Comparison of ENCODE assay signal across 1 cellular context in genomic region chr12:10721654-10722501, GRCh38.
A peak's percentile ranks its signal among the peaks of the same experiment; 100 is the strongest.
TF ChIP-seq lines count a peak whose summit lies in the region.

No MANE protein-coding gene starts in this region.

TF ChIP-seq in HEK293, 187 proteins besides CTCF, POLR2A, EP300 and RAD21 (continued from another document and continues in another):
- TF ChIP-seq, protein P1, sequence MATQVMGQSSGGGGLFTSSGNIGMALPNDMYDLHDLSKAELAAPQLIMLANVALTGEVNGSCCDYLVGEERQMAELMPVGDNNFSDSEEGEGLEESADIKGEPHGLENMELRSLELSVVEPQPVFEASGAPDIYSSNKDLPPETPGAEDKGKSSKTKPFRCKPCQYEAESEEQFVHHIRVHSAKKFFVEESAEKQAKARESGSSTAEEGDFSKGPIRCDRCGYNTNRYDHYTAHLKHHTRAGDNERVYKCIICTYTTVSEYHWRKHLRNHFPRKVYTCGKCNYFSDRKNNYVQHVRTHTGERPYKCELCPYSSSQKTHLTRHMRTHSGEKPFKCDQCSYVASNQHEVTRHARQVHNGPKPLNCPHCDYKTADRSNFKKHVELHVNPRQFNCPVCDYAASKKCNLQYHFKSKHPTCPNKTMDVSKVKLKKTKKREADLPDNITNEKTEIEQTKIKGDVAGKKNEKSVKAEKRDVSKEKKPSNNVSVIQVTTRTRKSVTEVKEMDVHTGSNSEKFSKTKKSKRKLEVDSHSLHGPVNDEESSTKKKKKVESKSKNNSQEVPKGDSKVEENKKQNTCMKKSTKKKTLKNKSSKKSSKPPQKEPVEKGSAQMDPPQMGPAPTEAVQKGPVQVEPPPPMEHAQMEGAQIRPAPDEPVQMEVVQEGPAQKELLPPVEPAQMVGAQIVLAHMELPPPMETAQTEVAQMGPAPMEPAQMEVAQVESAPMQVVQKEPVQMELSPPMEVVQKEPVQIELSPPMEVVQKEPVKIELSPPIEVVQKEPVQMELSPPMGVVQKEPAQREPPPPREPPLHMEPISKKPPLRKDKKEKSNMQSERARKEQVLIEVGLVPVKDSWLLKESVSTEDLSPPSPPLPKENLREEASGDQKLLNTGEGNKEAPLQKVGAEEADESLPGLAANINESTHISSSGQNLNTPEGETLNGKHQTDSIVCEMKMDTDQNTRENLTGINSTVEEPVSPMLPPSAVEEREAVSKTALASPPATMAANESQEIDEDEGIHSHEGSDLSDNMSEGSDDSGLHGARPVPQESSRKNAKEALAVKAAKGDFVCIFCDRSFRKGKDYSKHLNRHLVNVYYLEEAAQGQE (tag by site-specific recombination; IDR thresholded peaks at IDR 0.05), result no peak; the same call in 1 of the 2 replicates
- no peak for TF ChIP-seq ZNF623 (tag by site-specific recombination; IDR thresholded peaks at IDR 0.05)
- no peak for TF ChIP-seq ZNF350 (tag by site-specific recombination; IDR thresholded peaks at IDR 0.05)
- no peak; the same call in 1 of the 2 replicates for TF ChIP-seq TSHZ1 (tag by site-specific recombination; IDR thresholded peaks at IDR 0.05; ENCODE audit: borderline replicate concordance)
- TF ChIP-seq ZNF19 (tag by site-specific recombination; IDR thresholded peaks at IDR 0.05; ENCODE audit: low read depth), result no peak
- peak; percentile 99 for TF ChIP-seq IKZF3 (tag by site-specific recombination; IDR thresholded peaks at IDR 0.05)
- no peak; the same call in 1 of the 2 replicates for TF ChIP-seq ZNF707 (tag by site-specific recombination; IDR thresholded peaks at IDR 0.05)
- TF ChIP-seq ZNF747 (tag by site-specific recombination; IDR thresholded peaks at IDR 0.05), result no peak
- TF ChIP-seq EGR2 (tag by site-specific recombination; IDR thresholded peaks at IDR 0.05; ENCODE audit: low read depth), result peak; percentile 97
- TF ChIP-seq ZIC2 (tag by site-specific recombination; IDR thresholded peaks at IDR 0.05), result no peak; the same call in 1 of the 2 replicates
- TF ChIP-seq ZNF670 (tag by site-specific recombination; IDR thresholded peaks at IDR 0.05; ENCODE audit: low read depth), result no peak
- TF ChIP-seq, protein P2, sequence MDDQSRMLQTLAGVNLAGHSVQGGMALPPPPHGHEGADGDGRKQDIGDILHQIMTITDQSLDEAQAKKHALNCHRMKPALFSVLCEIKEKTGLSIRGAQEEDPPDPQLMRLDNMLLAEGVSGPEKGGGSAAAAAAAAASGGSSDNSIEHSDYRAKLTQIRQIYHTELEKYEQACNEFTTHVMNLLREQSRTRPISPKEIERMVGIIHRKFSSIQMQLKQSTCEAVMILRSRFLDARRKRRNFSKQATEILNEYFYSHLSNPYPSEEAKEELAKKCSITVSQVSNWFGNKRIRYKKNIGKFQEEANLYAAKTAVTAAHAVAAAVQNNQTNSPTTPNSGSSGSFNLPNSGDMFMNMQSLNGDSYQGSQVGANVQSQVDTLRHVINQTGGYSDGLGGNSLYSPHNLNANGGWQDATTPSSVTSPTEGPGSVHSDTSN (CRISPR knock-in tag; IDR thresholded peaks at IDR 0.05), result no peak
- no peak for TF ChIP-seq ZNF837 (tag by site-specific recombination; IDR thresholded peaks at IDR 0.05)
- TF ChIP-seq ZNF335 (tag by site-specific recombination; conservative IDR thresholded peaks at IDR 0.05), result peak; percentile 100
- TF ChIP-seq ZNF792 (tag by site-specific recombination; IDR thresholded peaks at IDR 0.05), result no peak
- no peak for TF ChIP-seq ZNF530 (tag by site-specific recombination; IDR thresholded peaks at IDR 0.05; ENCODE audit: low read depth)
- peak; percentile 82; the same call in 1 of the 2 replicates for TF ChIP-seq ZNF24 (tag by site-specific recombination; IDR thresholded peaks at IDR 0.05)
- TF ChIP-seq ZNF2 (tag by site-specific recombination; IDR thresholded peaks at IDR 0.05), result peak; percentile 90
- TF ChIP-seq ZNF704 (tag by site-specific recombination; IDR thresholded peaks at IDR 0.05), result no peak
- TF ChIP-seq HOXA7 (CRISPR knock-in tag; IDR thresholded peaks at IDR 0.05; ENCODE audit: borderline replicate concordance), result no peak
- no peak for TF ChIP-seq ZNF223 (tag by site-specific recombination; IDR thresholded peaks at IDR 0.05)
- TF ChIP-seq ZNF701 (tag by site-specific recombination; IDR thresholded peaks at IDR 0.05), result no peak
- TF ChIP-seq ZNF580 (tag by site-specific recombination; IDR thresholded peaks at IDR 0.05), result peak; percentile 62; the same call in 1 of the 2 replicates
- 0 out of 2 replicates have a peak, but pooled peaks have one; percentile 7 for TF ChIP-seq ZNF10 (tag by site-specific recombination; IDR thresholded peaks at IDR 0.05)
- TF ChIP-seq ZNF366 (tag by site-specific recombination; conservative IDR thresholded peaks at IDR 0.05), result peak; percentile 94
- TF ChIP-seq TRIM28 (IDR thresholded peaks at IDR 0.05; ENCODE audit: borderline replicate concordance, low read length), result peak; percentile 73; the same call in 1 of the 2 replicates
- TF ChIP-seq GLI4 (tag by site-specific recombination; IDR thresholded peaks at IDR 0.05), result no peak
- no peak for TF ChIP-seq ZNF132 (tag by site-specific recombination; IDR thresholded peaks at IDR 0.05; ENCODE audit: borderline replicate concordance)
- no peak; the same call in 1 of the 2 replicates for TF ChIP-seq ZFP69B (tag by site-specific recombination; IDR thresholded peaks at IDR 0.05)
- TF ChIP-seq ZNF501 (tag by site-specific recombination; IDR thresholded peaks at IDR 0.05), result peak; percentile 89
- TF ChIP-seq ZNF248 (tag by site-specific recombination; IDR thresholded peaks at IDR 0.05), result no peak
- TF ChIP-seq SP7 (tag by site-specific recombination; IDR thresholded peaks at IDR 0.05), result peak; percentile 90
- TF ChIP-seq ZSCAN18 (tag by site-specific recombination; IDR thresholded peaks at IDR 0.05), result peak; percentile 60; the same call in 1 of the 2 replicates
- TF ChIP-seq GLIS2 (tag by site-specific recombination; IDR thresholded peaks at IDR 0.05), result peak; percentile 28; the same call in 1 of the 2 replicates
- TF ChIP-seq, protein P3, sequence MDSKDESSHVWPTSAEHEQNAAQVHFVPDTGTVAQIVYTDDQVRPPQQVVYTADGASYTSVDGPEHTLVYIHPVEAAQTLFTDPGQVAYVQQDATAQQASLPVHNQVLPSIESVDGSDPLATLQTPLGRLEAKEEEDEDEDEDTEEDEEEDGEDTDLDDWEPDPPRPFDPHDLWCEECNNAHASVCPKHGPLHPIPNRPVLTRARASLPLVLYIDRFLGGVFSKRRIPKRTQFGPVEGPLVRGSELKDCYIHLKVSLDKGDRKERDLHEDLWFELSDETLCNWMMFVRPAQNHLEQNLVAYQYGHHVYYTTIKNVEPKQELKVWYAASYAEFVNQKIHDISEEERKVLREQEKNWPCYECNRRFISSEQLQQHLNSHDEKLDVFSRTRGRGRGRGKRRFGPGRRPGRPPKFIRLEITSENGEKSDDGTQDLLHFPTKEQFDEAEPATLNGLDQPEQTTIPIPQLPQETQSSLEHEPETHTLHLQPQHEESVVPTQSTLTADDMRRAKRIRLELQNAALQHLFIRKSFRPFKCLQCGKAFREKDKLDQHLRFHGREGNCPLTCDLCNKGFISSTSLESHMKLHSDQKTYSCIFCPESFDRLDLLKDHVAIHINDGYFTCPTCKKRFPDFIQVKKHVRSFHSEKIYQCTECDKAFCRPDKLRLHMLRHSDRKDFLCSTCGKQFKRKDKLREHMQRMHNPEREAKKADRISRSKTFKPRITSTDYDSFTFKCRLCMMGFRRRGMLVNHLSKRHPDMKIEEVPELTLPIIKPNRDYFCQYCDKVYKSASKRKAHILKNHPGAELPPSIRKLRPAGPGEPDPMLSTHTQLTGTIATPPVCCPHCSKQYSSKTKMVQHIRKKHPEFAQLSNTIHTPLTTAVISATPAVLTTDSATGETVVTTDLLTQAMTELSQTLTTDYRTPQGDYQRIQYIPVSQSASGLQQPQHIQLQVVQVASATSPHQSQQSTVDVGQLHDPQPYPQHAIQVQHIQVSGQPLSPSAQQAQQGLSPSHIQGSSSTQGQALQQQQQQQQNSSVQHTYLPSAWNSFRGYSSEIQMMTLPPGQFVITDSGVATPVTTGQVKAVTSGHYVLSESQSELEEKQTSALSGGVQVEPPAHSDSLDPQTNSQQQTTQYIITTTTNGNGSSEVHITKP (tag by site-specific recombination; IDR thresholded peaks at IDR 0.05), result peak; percentile 93
- TF ChIP-seq BCL11A (tag by site-specific recombination; IDR thresholded peaks at IDR 0.05; ENCODE audit: low read depth), result 0 out of 2 replicates have a peak, but pooled peaks have one; percentile 44
- no peak for TF ChIP-seq ZNF521 (tag by site-specific recombination; IDR thresholded peaks at IDR 0.05)
- no peak for TF ChIP-seq ZNF654 (tag by site-specific recombination; IDR thresholded peaks at IDR 0.05; ENCODE audit: low read depth)
- TF ChIP-seq, protein P4, sequence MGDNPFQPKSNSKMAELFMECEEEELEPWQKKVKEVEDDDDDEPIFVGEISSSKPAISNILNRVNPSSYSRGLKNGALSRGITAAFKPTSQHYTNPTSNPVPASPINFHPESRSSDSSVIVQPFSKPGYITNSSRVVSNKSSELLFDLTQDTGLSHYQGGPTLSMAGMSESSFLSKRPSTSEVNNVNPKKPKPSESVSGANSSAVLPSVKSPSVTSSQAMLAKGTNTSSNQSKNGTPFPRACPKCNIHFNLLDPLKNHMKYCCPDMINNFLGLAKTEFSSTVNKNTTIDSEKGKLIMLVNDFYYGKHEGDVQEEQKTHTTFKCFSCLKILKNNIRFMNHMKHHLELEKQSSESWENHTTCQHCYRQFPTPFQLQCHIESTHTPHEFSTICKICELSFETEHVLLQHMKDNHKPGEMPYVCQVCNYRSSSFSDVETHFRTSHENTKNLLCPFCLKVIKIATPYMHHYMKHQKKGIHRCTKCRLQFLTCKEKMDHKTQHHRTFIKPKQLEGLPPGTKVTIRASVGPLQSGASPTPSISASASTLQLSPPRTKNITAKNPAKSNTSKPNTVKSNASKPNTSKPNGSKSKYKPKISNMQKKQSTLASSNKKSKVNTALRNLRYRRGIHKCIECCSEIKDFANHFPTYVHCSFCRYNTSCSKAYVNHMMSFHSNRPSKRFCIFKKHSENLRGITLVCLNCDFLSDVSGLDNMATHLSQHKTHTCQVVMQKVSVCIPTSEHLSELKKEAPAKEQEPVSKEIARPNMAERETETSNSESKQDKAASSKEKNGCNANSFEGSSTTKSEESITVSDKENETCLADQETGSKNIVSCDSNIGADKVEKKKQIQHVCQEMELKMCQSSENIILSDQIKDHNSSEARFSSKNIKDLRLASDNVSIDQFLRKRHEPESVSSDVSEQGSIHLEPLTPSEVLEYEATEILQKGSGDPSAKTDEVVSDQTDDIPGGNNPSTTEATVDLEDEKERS (tag by site-specific recombination; IDR thresholded peaks at IDR 0.05), result no peak; the same call in 1 of the 2 replicates
- peak; percentile 60; the same call in 1 of the 2 replicates for TF ChIP-seq WT1 (tag by site-specific recombination; IDR thresholded peaks at IDR 0.05)
- peak; percentile 98 for TF ChIP-seq ZFHX2 (tag by site-specific recombination; conservative IDR thresholded peaks at IDR 0.05)
- no peak for TF ChIP-seq SALL2 (tag by site-specific recombination; IDR thresholded peaks at IDR 0.05; ENCODE audit: borderline replicate concordance)
- TF ChIP-seq BCL11B (tag by site-specific recombination; IDR thresholded peaks at IDR 0.05; ENCODE audit: low read depth), result peak; percentile 71; the same call in 1 of the 2 replicates
- no peak for TF ChIP-seq ZBTB48 (tag by site-specific recombination; IDR thresholded peaks at IDR 0.05)
- no peak for TF ChIP-seq ZNF473 (tag by site-specific recombination; IDR thresholded peaks at IDR 0.05)
- TF ChIP-seq ZNF843 (tag by site-specific recombination; IDR thresholded peaks at IDR 0.05), result peak; percentile 64
